In genomic region chr1:37765937-37766664, GRCh38 we compare ENCODE assay signal across 8 cellular contexts. TPM values are rescaled to one million over a fixed set of nuclear protein-coding genes. Genes with fewer than 3 reads are reported as not detected.
DNase-seq lines count a peak whose midpoint lies in the region; ATAC-seq and TF ChIP-seq lines count a peak whose summit lies in the region.

No MANE protein-coding gene starts in this region.

- H3K27me3 ChIP-seq in heart right ventricle (peaks cover 10 to 90% (median 85%) of the 10 kb centered on the region in 7 donors), testis (no peaks in the 10 kb centered on the region)

- no peak overlapping the region for H3K4me3 ChIP-seq in heart right ventricle
- H3K4me3 ChIP-seq in testis = no peak overlapping the region

- 7 to 9% methylated on average over 27 of the region's 27 CpGs for WGBS in heart right ventricle, 2 donors
- 3 to 4% methylated on average over 18 to 27 of the region's 27 CpGs for WGBS in testis, 2 donors

- no peak for TF ChIP-seq POLR2A in testis (IDR thresholded peaks at IDR 0.05)

- H3K4me1 ChIP-seq in heart right ventricle = no peaks in the 10 kb centered on the region
- no peaks in the 10 kb centered on the region for H3K4me1 ChIP-seq in testis

- peak overlapping the region; percentile 84 to 91 (median 89) for H3K4me3 Mint-ChIP-seq in brain
- H3K4me3 Mint-ChIP-seq in stimulated activated effector memory CD8-positive, alpha-beta T cell treated with anti-CD3 and anti-CD28 coated beads, Interleukin-12 subunit alpha, Interleukin-12 subunit beta, amount 100 ng/mL, for 72 hours = peak overlapping the region; percentile 33

- intact Hi-C loops in heart right ventricle (cut with DNase I) = no loop called here
- intact Hi-C loops in testis (cut with DNase I; ENCODE audit: low total_unique reads) = no loop called here

- H3K36me3 ChIP-seq in heart right ventricle (no peaks in the 10 kb centered on the region), testis (ENCODE audit: low read depth, missing control alignments) (no peaks in the 10 kb centered on the region)

- peaks cover 42% of the 10 kb centered on the region for H3K4me1 Mint-ChIP-seq in brain
- peaks cover 23% of the 10 kb centered on the region for H3K4me1 Mint-ChIP-seq in stimulated activated effector memory CD8-positive, alpha-beta T cell treated with anti-CD3 and anti-CD28 coated beads, Interleukin-12 subunit alpha, Interleukin-12 subunit beta, amount 100 ng/mL, for 72 hours

- H3K9me3 Mint-ChIP-seq in brain = peaks cover 0 to 10% (median 0%) of the 10 kb centered on the region in 5 experiments
- H3K9me3 Mint-ChIP-seq in stimulated activated effector memory CD8-positive, alpha-beta T cell treated with anti-CD3 and anti-CD28 coated beads, Interleukin-12 subunit alpha, Interleukin-12 subunit beta, amount 100 ng/mL, for 72 hours = peaks cover 3% of the 10 kb centered on the region

- peak; percentile 73 for ATAC-seq in stimulated activated effector memory CD8-positive, alpha-beta T cell treated with anti-CD3 and anti-CD28 coated beads, Interleukin-12 subunit alpha, Interleukin-12 subunit beta, amount 100 ng/mL, for 72 hours
- ATAC-seq in GM21390 (IDR thresholded peaks at IDR 0.05; ENCODE audit: unreplicated experiment) (no peak), heart right ventricle (no peak)

- H3K9me3 ChIP-seq in heart right ventricle (no peaks in the 10 kb centered on the region), testis (no peaks in the 10 kb centered on the region)

- H3K27me3 Mint-ChIP-seq in brain = peaks cover 94% of the 10 kb centered on the region

- DNase-seq in activated T-cell treated with anti-CD3 and anti-CD28 coated beads for 4 hours (peak; percentile 21), NCI-H524 (lab: John Stamatoyannopoulos, UW) (peak; percentile 27 to 71), heart right ventricle (no peak), testis (no peak)
- no peak for DNase-seq in activated T-cell treated with anti-CD3 and anti-CD28 coated beads, Interleukin-2, amount 50 U/mL, for 1 hour
- no peak for DNase-seq in stimulated activated effector memory CD8-positive, alpha-beta T cell treated with anti-CD3 and anti-CD28 coated beads, Interleukin-12 subunit alpha, Interleukin-12 subunit beta, amount 100 ng/mL, for 72 hours (ENCODE audit: low spot score in 2 of 2)

- TF ChIP-seq CTCF in brain (conservative IDR thresholded peaks at IDR 0.05) = no peak
- TF ChIP-seq CTCF in heart right ventricle (IDR thresholded peaks at IDR 0.05) = no peak
- TF ChIP-seq CTCF in testis (IDR thresholded peaks at IDR 0.05) = no peak

- no peaks in the 10 kb centered on the region for H3K36me3 Mint-ChIP-seq in brain
- H3K36me3 Mint-ChIP-seq in stimulated activated effector memory CD8-positive, alpha-beta T cell treated with anti-CD3 and anti-CD28 coated beads, Interleukin-12 subunit alpha, Interleukin-12 subunit beta, amount 100 ng/mL, for 72 hours = no peaks in the 10 kb centered on the region

- no peak overlapping the region for H3K27ac ChIP-seq in heart right ventricle
- H3K27ac ChIP-seq in testis = no peak overlapping the region

- peak overlapping the region in 3 of 5 experiments; percentile 24 to 94 (median 69) for H3K27ac Mint-ChIP-seq in brain
- H3K27ac Mint-ChIP-seq in stimulated activated effector memory CD8-positive, alpha-beta T cell treated with anti-CD3 and anti-CD28 coated beads, Interleukin-12 subunit alpha, Interleukin-12 subunit beta, amount 100 ng/mL, for 72 hours = no peak overlapping the region

RNA-seq across cellular contexts. Expression of gene EPHA10, which starts 1.2 kb away (rescaled TPM):
- 5.6 TPM for polyA plus RNA-seq in brain (ENCODE audit: insufficient read depth, low read depth, low replicate concordance)
- under 1 TPM in 4 of 10 donors, not detected in 6; 0.04 to 0.15 (median 0.06) TPM for total RNA-seq in heart right ventricle
- under 1 TPM; 0.04 to 0.15 TPM for polyA plus RNA-seq in heart right ventricle
- total RNA-seq in testis = 10 to 100 TPM; 55.3 to 71.7 TPM
- 64.2 TPM for polyA plus RNA-seq in testis (ENCODE audit: insufficient read depth, low read depth, low replicate concordance)

RNA-seq across cellular contexts. Expression of gene MANEAL, which starts 27.5 kb away (rescaled TPM):
- 98.9 TPM for polyA plus RNA-seq in brain (ENCODE audit: insufficient read depth, low read depth, low replicate concordance)
- total RNA-seq in heart right ventricle = 1 to 10 TPM in 8 of 10 donors, under 1 TPM in 2; 0.69 to 3.1 (median 1.6) TPM
- under 1 TPM; 0.66 to 0.75 TPM for polyA plus RNA-seq in heart right ventricle
- total RNA-seq in testis = 10 to 100 TPM in 1 of 2 donors, 1 to 10 TPM in 1; 7.9 to 11.0 TPM
- polyA plus RNA-seq in testis (ENCODE audit: insufficient read depth, low read depth, low replicate concordance) = 6.9 TPM

RNA-seq across cellular contexts. Expression of gene C1orf122, which starts 41.5 kb away (rescaled TPM):
- polyA plus RNA-seq in brain (ENCODE audit: insufficient read depth, low read depth, low replicate concordance) (111 TPM), heart right ventricle (10 to 100 TPM; 45.9 to 48.1 TPM), testis (ENCODE audit: insufficient read depth, low read depth, low replicate concordance) (48.1 TPM)
- total RNA-seq in heart right ventricle (10 to 100 TPM; 37.8 to 53.0 (median 46.0) TPM), testis (100 to 1,000 TPM; 147 to 188 TPM)

RNA-seq across cellular contexts. Expression of gene YRDC, which starts 41.9 kb away (rescaled TPM):
- polyA plus RNA-seq in brain (ENCODE audit: insufficient read depth, low read depth, low replicate concordance) (18.1 TPM), heart right ventricle (10 to 100 TPM in 1 of 2 donors, 1 to 10 TPM in 1; 4.3 to 15.9 TPM), testis (ENCODE audit: insufficient read depth, low read depth, low replicate concordance) (39.7 TPM)
- total RNA-seq in heart right ventricle (1 to 10 TPM; 3.3 to 9.1 (median 5.5) TPM), testis (10 to 100 TPM; 42.8 to 46.7 TPM)

Comparison
In these comparisons a context has a peak if more than half of its experiments do, and no peak if none do; other contexts are left out.
1. DNase-seq: peak in activated T-cell treated with anti-CD3 and anti-CD28 coated beads for 4 hours (single experiment) and NCI-H524 (2 of 2); none in activated T-cell treated with anti-CD3 and anti-CD28 coated beads, Interleukin-2, amount 50 U/mL, for 1 hour (single experiment), stimulated activated effector memory CD8-positive, alpha-beta T cell treated with anti-CD3 and anti-CD28 coated beads, Interleukin-12 subunit alpha, Interleukin-12 subunit beta, amount 100 ng/mL, for 72 hours (0 of 2), heart right ventricle (0 of 2) and testis (single experiment).
2. RNA of gene MANEAL, which starts 27.5 kb away (polyA plus RNA-seq): 98.9 TPM in brain (single experiment); 6.9 TPM in testis (single experiment) and 0.66 to 0.75 TPM in heart right ventricle; every median in the first group is over 10 times any median in the second.